In genomic region chr3:100492810-100493140, GRCh38 we compare ENCODE assay signal across 8 cellular contexts. TPM values are rescaled to one million over a fixed set of nuclear protein-coding genes. Genes with fewer than 3 reads are reported as not detected.
DNase-seq lines count a peak whose midpoint lies in the region; ATAC-seq and TF ChIP-seq lines count a peak whose summit lies in the region.

No MANE protein-coding gene starts in this region.

- no peak overlapping the region for H2BK5ac ChIP-seq in neuronal stem cell (ENCODE audit: low read length)

- no peaks in the 10 kb centered on the region for H3K36me3 Mint-ChIP-seq in CD4-positive, alpha-beta memory T cell

- H3K9ac ChIP-seq in neuronal stem cell (ENCODE audit: low read depth, low read length, poor library complexity), result no peak overlapping the region

- H3K27me3 Mint-ChIP-seq in CD4-positive, alpha-beta memory T cell, result peaks cover 5 to 8% of the 10 kb centered on the region in 2 donors

- peak overlapping the region; percentile 69 to 89 (median 86) for H3K4me3 Mint-ChIP-seq in CD4-positive, alpha-beta memory T cell

- H3K27me3 ChIP-seq in CD4-positive, alpha-beta memory T cell (ENCODE audit: insufficient read depth, low read length), result no peaks in the 10 kb centered on the region
- peaks cover 0 to 19% (median 0%) of the 10 kb centered on the region in 3 experiments for H3K27me3 ChIP-seq in neuronal stem cell (ENCODE audit: control insufficient read depth in 3 of 3, insufficient read depth in 3 of 3, low read depth in 1 of 3, low read length in 3 of 3)

- peak overlapping the region; percentile 29 to 49 for H3K4me3 ChIP-seq in CD4-positive, alpha-beta memory T cell (ENCODE audit: low read length in 2 of 2)
- no peak overlapping the region for H3K4me3 ChIP-seq in OCI-LY7 (ENCODE audit: low read depth, low read length, poor library complexity, severe bottlenecking)
- peak overlapping the region; percentile 58 for H3K4me3 ChIP-seq in epithelial cell of esophagus (ENCODE audit: low read length)
- H3K4me3 ChIP-seq in neuronal stem cell (ENCODE audit: low read length in 2 of 2), result peak overlapping the region; percentile 53 to 84

- H2BK120ac ChIP-seq in neuronal stem cell (ENCODE audit: low read depth, low read length), result no peak overlapping the region

- no peak overlapping the region for H3K18ac ChIP-seq in neuronal stem cell (ENCODE audit: low read length)

- no TSS peak for BruUV-seq in OCI-LY7 (replicated peaks; lab: Mats Ljungman, UMichigan)

- POLR2A ChIA-PET in CD4-positive, alpha-beta memory T cell (lab: Charles Lee; ENCODE audit: partially characterized antibody), result interaction anchor here (1.0 kb wide), 1 partner anchor 92 kb away, joined by 5 read pairs; the partner anchor contains the start of genes LNP1 and TOMM70
- POLR2A ChIA-PET in OCI-LY7 (lab: Charles Lee), result interaction anchor here (0.5 to 1.0 kb wide), 3 partner anchors 44 to 313 kb away, joined by 3 read pairs; no protein-coding TSS in a partner anchor

- no peak overlapping the region for H4K8ac ChIP-seq in neuronal stem cell (ENCODE audit: low read depth, low read length)

- peaks cover 12% of the 10 kb centered on the region for H3K4me1 ChIP-seq in CD4-positive, alpha-beta memory T cell (ENCODE audit: insufficient read depth, low read length)
- H3K4me1 ChIP-seq in OCI-LY7 (ENCODE audit: insufficient read depth, low read length, poor library complexity, severe bottlenecking) (no peaks in the 10 kb centered on the region), neuronal stem cell (ENCODE audit: control insufficient read depth in 2 of 2, insufficient read depth in 1 of 2, low read depth in 1 of 2, low read length in 2 of 2) (peaks cover 1 to 2% of the 10 kb centered on the region in 2 donors)

- no peak overlapping the region for H4K91ac ChIP-seq in neuronal stem cell (ENCODE audit: low read depth, low read length, poor library complexity)

- H3K36me3 ChIP-seq in CD4-positive, alpha-beta memory T cell (ENCODE audit: insufficient read depth, low read length), result no peaks in the 10 kb centered on the region
- no peaks in the 10 kb centered on the region for H3K36me3 ChIP-seq in OCI-LY7 (ENCODE audit: insufficient read depth, low read length)
- no peaks in the 10 kb centered on the region for H3K36me3 ChIP-seq in neuronal stem cell (replicated peaks in 1 of 2; ENCODE audit: control insufficient read depth in 2 of 2, insufficient read depth in 2 of 2, low read length in 2 of 2)

- peak overlapping the region; percentile 26 for H3K27ac ChIP-seq in CD4-positive, alpha-beta memory T cell (ENCODE audit: low read depth, low read length)
- no peak overlapping the region for H3K27ac ChIP-seq in OCI-LY7 (ENCODE audit: low read depth, low read length, poor library complexity, severe bottlenecking)
- H3K27ac ChIP-seq in neuronal stem cell (replicated peaks; ENCODE audit: low read length), result no peak overlapping the region

- no peak overlapping the region for H3K14ac ChIP-seq in neuronal stem cell (ENCODE audit: low read length)

- H3K4me2 ChIP-seq in OCI-LY7 (ENCODE audit: low read length) (peak overlapping the region; percentile 30; the same call in 1 of the 2 replicates), neuronal stem cell (ENCODE audit: insufficient read depth, low read length, poor library complexity, severe bottlenecking) (peak overlapping the region; percentile 50)

- H2AFZ ChIP-seq in OCI-LY7 (ENCODE audit: low read length) (no peak overlapping the region), neuronal stem cell (ENCODE audit: low read length) (peak overlapping the region; percentile 92)

- no peaks in the 10 kb centered on the region for H3K79me2 ChIP-seq in OCI-LY7 (ENCODE audit: insufficient read depth, low read depth, low read length)

- H2BK12ac ChIP-seq in neuronal stem cell (ENCODE audit: low read length), result no peak overlapping the region

- no peak for TF ChIP-seq CTCF in OCI-LY7 (conservative IDR thresholded peaks at IDR 0.05; ENCODE audit: low read length)
- no peak for TF ChIP-seq CTCF in epithelial cell of esophagus (IDR thresholded peaks at IDR 0.05; ENCODE audit: insufficient read depth, low read depth, low read length, missing control alignments)

- H4K20me1 ChIP-seq in OCI-LY7 (ENCODE audit: insufficient read depth, low read length), result no peaks in the 10 kb centered on the region

- DNase-seq in CD4-positive, alpha-beta memory T cell, result peak in 1 of 5 donors; percentile 0
- DNase-seq in OCI-LY7 (ENCODE audit: low spot score) (no peak), epithelial cell of esophagus (ENCODE audit: low read depth) (no peak), neuronal stem cell (ENCODE audit: low spot score) (no peak), inferior parietal cortex (ENCODE audit: extremely low spot score) (no peak), EL (no peak)

- no peaks in the 10 kb centered on the region for H3K79me1 ChIP-seq in neuronal stem cell (ENCODE audit: low read depth, low read length)

- H2BK15ac ChIP-seq in neuronal stem cell (ENCODE audit: low read length), result no peak overlapping the region

- H3K4me1 Mint-ChIP-seq in CD4-positive, alpha-beta memory T cell, result peaks cover 5 to 15% (median 8%) of the 10 kb centered on the region in 4 donors

- H2AK5ac ChIP-seq in neuronal stem cell (ENCODE audit: low read depth, low read length), result no peak overlapping the region

- no peaks in the 10 kb centered on the region for H3K9me3 ChIP-seq in CD4-positive, alpha-beta memory T cell (ENCODE audit: control insufficient read depth in 1 of 2, low read length in 2 of 2)
- H3K9me3 ChIP-seq in OCI-LY7 (ENCODE audit: low read length) (no peaks in the 10 kb centered on the region), neuronal stem cell (replicated peaks in 1 of 2; ENCODE audit: control insufficient read depth in 2 of 2, insufficient read depth in 1 of 2, low read depth in 1 of 2, low read length in 2 of 2) (no peaks in the 10 kb centered on the region)

- ATAC-seq in HG02981 (IDR thresholded peaks at IDR 0.05; ENCODE audit: unreplicated experiment) (no peak), HG03354 (IDR thresholded peaks at IDR 0.05; ENCODE audit: poor library complexity, severe bottlenecking, unreplicated experiment) (no peak)

- intact Hi-C loops in CD4-positive, alpha-beta memory T cell (cut with micrococcal nuclease), result loop anchor here (1.0 to 10.0 kb wide), 3 partner anchors 92 to 232 kb away; partner anchors contain the start of genes LNP1, NIT2, TBC1D23 and TOMM70
- intact Hi-C loops in OCI-LY7 (cut with micrococcal nuclease; ENCODE audit: unreplicated experiment), result no loop called here

- no peaks in the 10 kb centered on the region for H3K9me2 ChIP-seq in OCI-LY7 (ENCODE audit: insufficient read depth, low read length)

- no CpG with 5 or more reads among the region's 6 CpGs for WGBS in neuronal stem cell (ENCODE audit: extremely low coverage in 2 of 2, insufficient read length in 2 of 2, insufficient replicate concordance in 1 of 2), 2 donors

- CTCF ChIA-PET in CD4-positive, alpha-beta memory T cell (lab: Charles Lee; ENCODE audit: partially characterized antibody), result interaction anchor here (0.7 to 1.2 kb wide), 3 partner anchors 9 to 744 kb away, joined by 3 to 5 read pairs (median 3); no protein-coding TSS in a partner anchor
- CTCF ChIA-PET in OCI-LY7 (lab: Charles Lee; ENCODE audit: unreplicated experiment), result no interaction called here

- no peak overlapping the region for H3K23ac ChIP-seq in neuronal stem cell (ENCODE audit: low read depth, low read length, poor library complexity)

- H3K27ac Mint-ChIP-seq in CD4-positive, alpha-beta memory T cell, result peak overlapping the region in 5 of 7 donors; percentile 11 to 65 (median 36)

- H3K9me3 Mint-ChIP-seq in CD4-positive, alpha-beta memory T cell, result no peaks in the 10 kb centered on the region

- H3K4ac ChIP-seq in neuronal stem cell (ENCODE audit: low read length), result no peak overlapping the region

RNA-seq across cellular contexts. Expression of gene TMEM45A, which starts 0.4 kb away (rescaled TPM):
- total RNA-seq in CD4-positive, alpha-beta memory T cell, result under 1 TPM in 1 of 2 experiments, not detected in 1; 0.23 TPM
- not detected for polyA plus RNA-seq in CD4-positive, alpha-beta memory T cell
- total RNA-seq in OCI-LY7 (2014; rRNA removed; shearing (Covaris generic)), result not detected in 2 replicates
- total RNA-seq in OCI-LY7 (2022), result 0.10 and 0.20 TPM in 2 replicates
- polyA plus RNA-seq in neuronal stem cell (2013, experiment 1 of 2), result 10.4 TPM
- 10.0 TPM for polyA plus RNA-seq in neuronal stem cell (2013, experiment 2 of 2)
